ENCODE assay signal across 1 cellular context in the genomic region with DNA sequence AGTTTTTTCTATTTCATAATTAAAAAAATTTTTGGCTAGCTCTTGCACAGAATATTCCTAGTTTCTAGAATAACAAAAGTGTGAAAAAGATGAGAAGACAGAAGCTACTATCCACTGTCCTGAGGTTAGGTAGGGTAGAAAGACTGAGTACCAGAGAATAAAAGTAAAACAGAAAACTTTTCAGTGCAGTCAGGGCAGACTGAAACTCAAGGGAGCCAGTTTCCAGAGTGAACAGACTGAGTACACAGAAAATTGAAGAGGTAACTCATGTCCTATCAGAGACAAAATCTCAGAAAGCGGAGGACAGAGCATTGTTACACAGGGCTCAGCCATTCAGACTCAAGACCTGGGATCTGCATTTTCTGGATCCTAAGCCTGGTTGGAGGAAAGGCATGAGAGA.
TF ChIP-seq lines count a peak whose summit lies in the region.

No MANE protein-coding gene starts in this region.

TF ChIP-seq in GM23338, 12 proteins besides CTCF, POLR2A, EP300 and RAD21 (continued from another document):
- TF ChIP-seq, protein P1, sequence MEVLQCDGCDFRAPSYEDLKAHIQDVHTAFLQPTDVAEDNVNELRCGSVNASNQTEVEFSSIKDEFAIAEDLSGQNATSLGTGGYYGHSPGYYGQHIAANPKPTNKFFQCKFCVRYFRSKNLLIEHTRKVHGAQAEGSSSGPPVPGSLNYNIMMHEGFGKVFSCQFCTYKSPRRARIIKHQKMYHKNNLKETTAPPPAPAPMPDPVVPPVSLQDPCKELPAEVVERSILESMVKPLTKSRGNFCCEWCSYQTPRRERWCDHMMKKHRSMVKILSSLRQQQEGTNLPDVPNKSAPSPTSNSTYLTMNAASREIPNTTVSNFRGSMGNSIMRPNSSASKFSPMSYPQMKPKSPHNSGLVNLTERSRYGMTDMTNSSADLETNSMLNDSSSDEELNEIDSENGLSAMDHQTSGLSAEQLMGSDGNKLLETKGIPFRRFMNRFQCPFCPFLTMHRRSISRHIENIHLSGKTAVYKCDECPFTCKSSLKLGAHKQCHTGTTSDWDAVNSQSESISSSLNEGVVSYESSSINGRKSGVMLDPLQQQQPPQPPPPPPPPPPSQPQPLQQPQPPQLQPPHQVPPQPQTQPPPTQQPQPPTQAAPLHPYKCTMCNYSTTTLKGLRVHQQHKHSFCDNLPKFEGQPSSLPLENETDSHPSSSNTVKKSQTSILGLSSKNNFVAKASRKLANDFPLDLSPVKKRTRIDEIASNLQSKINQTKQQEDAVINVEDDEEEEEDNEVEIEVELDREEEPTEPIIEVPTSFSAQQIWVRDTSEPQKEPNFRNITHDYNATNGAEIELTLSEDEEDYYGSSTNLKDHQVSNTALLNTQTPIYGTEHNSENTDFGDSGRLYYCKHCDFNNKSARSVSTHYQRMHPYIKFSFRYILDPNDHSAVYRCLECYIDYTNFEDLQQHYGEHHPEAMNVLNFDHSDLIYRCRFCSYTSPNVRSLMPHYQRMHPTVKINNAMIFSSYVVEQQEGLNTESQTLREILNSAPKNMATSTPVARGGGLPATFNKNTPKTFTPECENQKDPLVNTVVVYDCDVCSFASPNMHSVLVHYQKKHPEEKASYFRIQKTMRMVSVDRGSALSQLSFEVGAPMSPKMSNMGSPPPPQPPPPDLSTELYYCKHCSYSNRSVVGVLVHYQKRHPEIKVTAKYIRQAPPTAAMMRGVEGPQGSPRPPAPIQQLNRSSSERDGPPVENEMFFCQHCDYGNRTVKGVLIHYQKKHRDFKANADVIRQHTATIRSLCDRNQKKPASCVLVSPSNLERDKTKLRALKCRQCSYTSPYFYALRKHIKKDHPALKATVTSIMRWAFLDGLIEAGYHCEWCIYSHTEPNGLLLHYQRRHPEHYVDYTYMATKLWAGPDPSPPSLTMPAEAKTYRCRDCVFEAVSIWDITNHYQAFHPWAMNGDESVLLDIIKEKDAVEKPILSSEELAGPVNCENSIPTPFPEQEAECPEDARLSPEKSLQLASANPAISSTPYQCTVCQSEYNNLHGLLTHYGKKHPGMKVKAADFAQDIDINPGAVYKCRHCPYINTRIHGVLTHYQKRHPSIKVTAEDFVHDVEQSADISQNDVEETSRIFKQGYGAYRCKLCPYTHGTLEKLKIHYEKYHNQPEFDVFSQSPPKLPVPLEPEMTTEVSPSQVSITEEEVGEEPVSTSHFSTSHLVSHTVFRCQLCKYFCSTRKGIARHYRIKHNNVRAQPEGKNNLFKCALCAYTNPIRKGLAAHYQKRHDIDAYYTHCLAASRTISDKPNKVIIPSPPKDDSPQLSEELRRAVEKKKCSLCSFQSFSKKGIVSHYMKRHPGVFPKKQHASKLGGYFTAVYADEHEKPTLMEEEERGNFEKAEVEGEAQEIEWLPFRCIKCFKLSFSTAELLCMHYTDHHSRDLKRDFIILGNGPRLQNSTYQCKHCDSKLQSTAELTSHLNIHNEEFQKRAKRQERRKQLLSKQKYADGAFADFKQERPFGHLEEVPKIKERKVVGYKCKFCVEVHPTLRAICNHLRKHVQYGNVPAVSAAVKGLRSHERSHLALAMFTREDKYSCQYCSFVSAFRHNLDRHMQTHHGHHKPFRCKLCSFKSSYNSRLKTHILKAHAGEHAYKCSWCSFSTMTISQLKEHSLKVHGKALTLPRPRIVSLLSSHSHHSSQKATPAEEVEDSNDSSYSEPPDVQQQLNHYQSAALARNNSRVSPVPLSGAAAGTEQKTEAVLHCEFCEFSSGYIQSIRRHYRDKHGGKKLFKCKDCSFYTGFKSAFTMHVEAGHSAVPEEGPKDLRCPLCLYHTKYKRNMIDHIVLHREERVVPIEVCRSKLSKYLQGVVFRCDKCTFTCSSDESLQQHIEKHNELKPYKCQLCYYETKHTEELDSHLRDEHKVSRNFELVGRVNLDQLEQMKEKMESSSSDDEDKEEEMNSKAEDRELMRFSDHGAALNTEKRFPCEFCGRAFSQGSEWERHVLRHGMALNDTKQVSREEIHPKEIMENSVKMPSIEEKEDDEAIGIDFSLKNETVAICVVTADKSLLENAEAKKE (CRISPR knock-in tag; IDR thresholded peaks at IDR 0.05): no peak
- TF ChIP-seq JUNB (IDR thresholded peaks at IDR 0.05; ENCODE audit: unreplicated experiment) (no peak), EZH2 (IDR thresholded peaks at IDR 0.05; ENCODE audit: low read depth, unreplicated experiment) (no peak), ZNF114 (CRISPR knock-in tag; IDR thresholded peaks at IDR 0.05) (no peak), POLR2AphosphoS5 (IDR thresholded peaks at IDR 0.05; ENCODE audit: low read depth) (no peak)
- TF ChIP-seq, protein P2, sequence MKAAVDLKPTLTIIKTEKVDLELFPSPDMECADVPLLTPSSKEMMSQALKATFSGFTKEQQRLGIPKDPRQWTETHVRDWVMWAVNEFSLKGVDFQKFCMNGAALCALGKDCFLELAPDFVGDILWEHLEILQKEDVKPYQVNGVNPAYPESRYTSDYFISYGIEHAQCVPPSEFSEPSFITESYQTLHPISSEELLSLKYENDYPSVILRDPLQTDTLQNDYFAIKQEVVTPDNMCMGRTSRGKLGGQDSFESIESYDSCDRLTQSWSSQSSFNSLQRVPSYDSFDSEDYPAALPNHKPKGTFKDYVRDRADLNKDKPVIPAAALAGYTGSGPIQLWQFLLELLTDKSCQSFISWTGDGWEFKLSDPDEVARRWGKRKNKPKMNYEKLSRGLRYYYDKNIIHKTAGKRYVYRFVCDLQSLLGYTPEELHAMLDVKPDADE (IDR thresholded peaks at IDR 0.05): no peak
TF ChIP-seq in GM23338: peak in this region for 0.
